Comparison of ENCODE assay signal across 20 cellular contexts in genomic region chr5:157155297-157155696, GRCh38. TPM values are rescaled to one million over a fixed set of nuclear protein-coding genes. Genes with fewer than 3 reads are reported as not detected.
A peak's percentile ranks its signal among the peaks of the same experiment; 100 is the strongest.
DNase-seq lines count a peak whose midpoint lies in the region; ATAC-seq and TF ChIP-seq lines count a peak whose summit lies in the region.
"Had no signal": no experiment of that assay in that cellular context is flagged by ENCODE, and none has a peak within 500 bp of the region (broad histone marks: within the 10 kb centered on the region; RNA-seq: fewer than 3 reads in every experiment).

No MANE protein-coding gene starts in this region.

- no peaks in the 10 kb centered on the region for H3K27me3 Mint-ChIP-seq in CD4-positive, alpha-beta T cell
- H3K27me3 Mint-ChIP-seq in activated naive CD8-positive, alpha-beta T cell treated with anti-CD3 and anti-CD28 coated beads, Interleukin-2, amount 10 ng/mL, durations not matched to agents 7 days and 5 days = no peaks in the 10 kb centered on the region

- TF ChIP-seq CTCF in CD4-positive, alpha-beta T cell (IDR thresholded peaks at IDR 0.05) = no peak

- H3K36me3 Mint-ChIP-seq in CD4-positive, alpha-beta T cell (ENCODE audit: low read depth) = no peaks in the 10 kb centered on the region
- peaks cover 2% of the 10 kb centered on the region for H3K36me3 Mint-ChIP-seq in activated naive CD8-positive, alpha-beta T cell treated with anti-CD3 and anti-CD28 coated beads, Interleukin-2, amount 10 ng/mL, durations not matched to agents 7 days and 5 days
- H3K36me3 Mint-ChIP-seq: mesothelial cell of epicardium had no signal

- DNase-seq in CD4-positive, alpha-beta T cell = no peak
- no peak for DNase-seq in activated naive CD8-positive, alpha-beta T cell treated with anti-CD3 and anti-CD28 coated beads, Interleukin-2, amount 10 ng/mL, durations not matched to agents 7 days and 5 days
- DNase-seq in activated gamma-delta T cell treated with Interleukin-2 at 50 U/mL for 16 hours (no peak), NCI-H2196 treated with DMSO at 0.1 percent for 48 hours (lab: John Stamatoyannopoulos, UW; ENCODE audit: unreplicated experiment) (no peak)
- DNase-seq: activated effector memory CD4-positive, alpha-beta T cell treated with Interleukin-2 at 50 U/mL for 16 hours; effector CD4-positive, alpha-beta T cell; left cardiac atrium; NCI-H1436; NCI-H69; psoas muscle; stimulated activated CD4-positive, alpha-beta T cell treated with anti-CD3 and anti-CD28 coated beads, Interleukin-2, amount 100 ng/mL, for 48 hours; upper lobe of right lung had no signal

- ATAC-seq in CD4-positive, alpha-beta T cell (ENCODE audit: poor library complexity) = no peak
- ATAC-seq in activated naive CD8-positive, alpha-beta T cell treated with anti-CD3 and anti-CD28 coated beads, Interleukin-2, amount 10 ng/mL, durations not matched to agents 7 days and 5 days (ENCODE audit: low read depth) = no peak
- ATAC-seq in HG03457 (IDR thresholded peaks at IDR 0.05; ENCODE audit: unreplicated experiment) = no peak
- ATAC-seq: left cardiac atrium, psoas muscle, Right ventricle myocardium inferior, upper lobe of right lung had no signal

- no peaks in the 10 kb centered on the region for H3K27me3 ChIP-seq in CD4-positive, alpha-beta T cell (ENCODE audit: control insufficient read depth, insufficient read depth, low read length)
- H3K27me3 ChIP-seq: upper lobe of right lung had no signal

- H3K4me1 Mint-ChIP-seq in CD4-positive, alpha-beta T cell (ENCODE audit: low read depth) = peaks cover 75% of the 10 kb centered on the region
- H3K4me1 Mint-ChIP-seq in activated naive CD8-positive, alpha-beta T cell treated with anti-CD3 and anti-CD28 coated beads, Interleukin-2, amount 10 ng/mL, durations not matched to agents 7 days and 5 days = peaks cover 62% of the 10 kb centered on the region
- H3K4me1 Mint-ChIP-seq: mesothelial cell of epicardium had no signal

- POLR2A ChIA-PET in CD4-positive, alpha-beta T cell (lab: Charles Lee) = interaction anchor here (0.7 to 3.3 kb wide), 19 partner anchors 12 to 101 kb away, joined by 3 to 16 read pairs (median 5); partner anchors contain the start of genes ITK and MED7
- POLR2A ChIA-PET in activated naive CD8-positive, alpha-beta T cell treated with anti-CD3 and anti-CD28 coated beads, Interleukin-2, amount 10 ng/mL, durations not matched to agents 7 days and 5 days (lab: Charles Lee) = interaction anchor here (0.5 to 10.5 kb wide), 10 partner anchors 12 to 116 kb away, joined by 3 to 194 read pairs (median 4); partner anchors contain the start of genes GARIN3, ITK and MED7

- intact Hi-C loops in CD4-positive, alpha-beta T cell (cut with DNase I, micrococcal nuclease) = loop anchor here in 1 of 2 experiments (5.0 kb wide), 2 partner anchors 42 to 172 kb away; no protein-coding TSS in a partner anchor

- CTCF ChIA-PET in CD4-positive, alpha-beta T cell (lab: Charles Lee) = interaction anchor here (0.8 to 1.3 kb wide), 6 partner anchors 12 to 62 kb away, joined by 3 read pairs; no protein-coding TSS in a partner anchor

- H3K27ac Mint-ChIP-seq in CD4-positive, alpha-beta T cell = peak overlapping the region; percentile 90
- peak overlapping the region; percentile 95 for H3K27ac Mint-ChIP-seq in activated naive CD8-positive, alpha-beta T cell treated with anti-CD3 and anti-CD28 coated beads, Interleukin-2, amount 10 ng/mL, durations not matched to agents 7 days and 5 days
- H3K27ac Mint-ChIP-seq: mesothelial cell of epicardium had no signal

- no peaks in the 10 kb centered on the region for H3K36me3 ChIP-seq in KOPT-K1 (ENCODE audit: insufficient read depth, low read length)
- H3K36me3 ChIP-seq: esophagus muscularis mucosa, upper lobe of right lung had no signal

- H3K9me3 Mint-ChIP-seq in CD4-positive, alpha-beta T cell = no peaks in the 10 kb centered on the region
- no peaks in the 10 kb centered on the region for H3K9me3 Mint-ChIP-seq in activated naive CD8-positive, alpha-beta T cell treated with anti-CD3 and anti-CD28 coated beads, Interleukin-2, amount 10 ng/mL, durations not matched to agents 7 days and 5 days

- H3K27ac ChIP-seq in CD4-positive, alpha-beta T cell (ENCODE audit: low read depth, low read length) = no peak overlapping the region
- H3K27ac ChIP-seq in KOPT-K1 (ENCODE audit: low read depth, low read length, poor library complexity, severe bottlenecking) = peak overlapping the region; percentile 61
- H3K27ac ChIP-seq: esophagus muscularis mucosa, psoas muscle, upper lobe of right lung had no signal

- peak overlapping the region; percentile 87 for H3K4me3 Mint-ChIP-seq in CD4-positive, alpha-beta T cell
- H3K4me3 Mint-ChIP-seq in activated naive CD8-positive, alpha-beta T cell treated with anti-CD3 and anti-CD28 coated beads, Interleukin-2, amount 10 ng/mL, durations not matched to agents 7 days and 5 days = peak overlapping the region; percentile 86
- H3K4me3 Mint-ChIP-seq: mesothelial cell of epicardium had no signal

- no peaks in the 10 kb centered on the region for H3K9me3 ChIP-seq in CD4-positive, alpha-beta T cell (ENCODE audit: control insufficient read depth, low read length)
- no peaks in the 10 kb centered on the region for H3K9me3 ChIP-seq in KOPT-K1 (ENCODE audit: insufficient read depth, low read length, poor library complexity, severe bottlenecking)
- H3K9me3 ChIP-seq: esophagus muscularis mucosa, psoas muscle, upper lobe of right lung had no signal

RNA-seq across cellular contexts. Expression of gene GARIN3, which starts 10.8 kb away (rescaled TPM):
- total RNA-seq in CD4-positive, alpha-beta T cell = not detected
- total RNA-seq in activated naive CD8-positive, alpha-beta T cell treated with anti-CD3 and anti-CD28 coated beads, Interleukin-2, amount 10 ng/mL, durations not matched to agents 7 days and 5 days = not detected
- total RNA-seq: cerebellum, Daoy, esophagus muscularis mucosa, left cardiac atrium, mesothelial cell of epicardium, OCI-LY7, psoas muscle, Right ventricle myocardium inferior, upper lobe of right lung had no signal

RNA-seq across cellular contexts. Expression of gene MED7, which starts 12.6 kb away (rescaled TPM):
- 1 to 10 TPM; 7.0 to 8.7 TPM for total RNA-seq in CD4-positive, alpha-beta T cell
- 10 to 100 TPM; 15.3 to 15.5 TPM for total RNA-seq in activated naive CD8-positive, alpha-beta T cell treated with anti-CD3 and anti-CD28 coated beads, Interleukin-2, amount 10 ng/mL, durations not matched to agents 7 days and 5 days

RNA-seq across cellular contexts. Expression of gene ITK, which starts 25.3 kb away (rescaled TPM):
- 100 to 1,000 TPM; 289 to 292 TPM for total RNA-seq in CD4-positive, alpha-beta T cell
- 100 to 1,000 TPM; 313 to 324 TPM for total RNA-seq in activated naive CD8-positive, alpha-beta T cell treated with anti-CD3 and anti-CD28 coated beads, Interleukin-2, amount 10 ng/mL, durations not matched to agents 7 days and 5 days
- total RNA-seq: Daoy, OCI-LY7 had no signal

RNA-seq across cellular contexts. Expression of gene HAVCR2, which starts 46.5 kb away (rescaled TPM):
- total RNA-seq in CD4-positive, alpha-beta T cell = 1 to 10 TPM; 1.4 to 1.8 TPM
- total RNA-seq in activated naive CD8-positive, alpha-beta T cell treated with anti-CD3 and anti-CD28 coated beads, Interleukin-2, amount 10 ng/mL, durations not matched to agents 7 days and 5 days = 10 to 100 TPM; 73.8 to 76.9 TPM
